Comparison of ENCODE assay signal across 1 cellular context in the genomic region with DNA sequence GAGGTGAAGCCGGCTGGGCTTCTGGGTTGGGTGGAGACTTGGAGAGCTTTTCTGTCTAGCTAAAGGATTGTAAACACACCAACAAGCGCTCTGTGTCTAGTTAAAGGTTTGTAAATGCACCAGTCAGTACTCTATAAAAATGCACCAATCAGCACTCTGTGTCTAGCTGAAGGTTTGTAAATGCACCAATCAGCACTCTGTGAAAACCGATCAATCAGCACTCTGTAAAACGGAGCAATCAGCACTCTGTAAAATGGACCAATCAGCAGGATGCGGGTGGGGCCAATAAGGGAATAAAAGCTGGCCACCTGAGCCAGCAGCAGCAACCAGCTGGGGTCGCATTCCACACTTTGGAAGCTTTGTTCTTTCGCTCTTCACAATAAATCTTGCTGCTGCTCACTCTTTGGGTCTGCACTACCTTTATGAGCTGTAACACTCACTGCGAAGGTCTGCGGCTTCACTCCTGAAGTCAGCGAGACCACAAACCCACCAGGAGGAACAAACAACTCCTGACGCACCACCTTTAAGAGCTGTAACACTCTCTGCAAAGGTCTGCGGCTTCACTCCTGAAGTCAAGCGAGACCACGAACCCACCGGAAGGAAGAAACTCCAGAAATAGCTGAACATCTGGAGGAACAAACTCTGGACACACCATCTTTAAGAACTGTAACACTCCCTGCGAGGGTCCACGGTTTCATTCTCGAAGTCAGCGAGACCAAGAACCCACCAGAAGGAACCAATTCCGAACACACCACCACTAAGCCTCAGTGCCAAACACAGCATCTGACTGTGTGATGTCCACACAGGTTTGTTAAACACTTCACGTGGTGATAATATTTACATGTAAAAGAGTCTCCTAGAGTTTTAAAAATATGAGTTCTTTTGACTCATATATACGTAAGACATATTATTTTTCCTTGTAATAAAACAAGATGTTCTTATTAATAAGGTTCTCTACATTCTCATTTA.
A peak's percentile ranks its signal among the peaks of the same experiment; 100 is the strongest.
TF ChIP-seq lines count a peak whose summit lies in the region.

No MANE protein-coding gene starts in this region.

TF ChIP-seq in HepG2, 621 proteins besides CTCF, POLR2A, EP300 and RAD21:
- peak; percentile 46 for TF ChIP-seq NFYB (CRISPR knock-in tag; IDR thresholded peaks at IDR 0.05)
- TF ChIP-seq MAFK (conservative IDR thresholded peaks at IDR 0.05 in 1 of 2, IDR thresholded peaks at IDR 0.05 in 1 of 2; ENCODE audit: low read length in 2 of 2) = peak; percentile 23 to 61; a peak in 2 of 4 replicates
- peak; percentile 25; the same call in 1 of the 2 replicates for TF ChIP-seq MAFF (IDR thresholded peaks at IDR 0.05; ENCODE audit: low read depth, low read length)
